Comparison of ENCODE assay signal across 1 cellular context in genomic region chr20:32050851-32051556, GRCh38.
A peak's percentile ranks its signal among the peaks of the same experiment; 100 is the strongest.
TF ChIP-seq lines count a peak whose summit lies in the region.

No MANE protein-coding gene starts in this region.

TF ChIP-seq in H1, 55 proteins besides CTCF, POLR2A, EP300 and RAD21:
- TF ChIP-seq CHD2 (IDR thresholded peaks at IDR 0.05; ENCODE audit: low read length) (0 out of 2 replicates have a peak, but pooled peaks have one; percentile 48), CREB1 (IDR thresholded peaks at IDR 0.05) (no peak), SIN3A (conservative IDR thresholded peaks at IDR 0.05 in 1 of 2, IDR thresholded peaks at IDR 0.05 in 1 of 2; ENCODE audit: low read depth in 1 of 2, low read length in 2 of 2) (0 out of 4 replicates have a peak, but pooled peaks of 1 of the 2 experiments have one; percentile 51), KDM5A (IDR thresholded peaks at IDR 0.05; ENCODE audit: low read length) (no peak), GABPA (IDR thresholded peaks at IDR 0.05; ENCODE audit: borderline replicate concordance, insufficient read depth, low read length) (0 out of 2 replicates have a peak, but pooled peaks have one; percentile 33), YY1 (IDR thresholded peaks at IDR 0.05; ENCODE audit: low read depth, low read length) (peak; percentile 71; the same call in 1 of the 2 replicates), SP1 (IDR thresholded peaks at IDR 0.05; ENCODE audit: low read depth, low read length) (0 out of 2 replicates have a peak, but pooled peaks have one; percentile 27), SIRT6 (IDR thresholded peaks at IDR 0.05; ENCODE audit: low read length) (no peak), ASH2L (IDR thresholded peaks at IDR 0.05; ENCODE audit: low read length) (peak; percentile 25), BACH1 (IDR thresholded peaks at IDR 0.05; ENCODE audit: low read length) (peak; percentile 14; the same call in 1 of the 2 replicates), CBX5 (IDR thresholded peaks at IDR 0.05; ENCODE audit: low read depth, low read length) (no peak), HDAC2 (IDR thresholded peaks at IDR 0.05; ENCODE audit: borderline replicate concordance in 1 of 2, low read depth in 2 of 2, low read length in 2 of 2) (0 out of 4 replicates have a peak, but pooled peaks of 1 of the 2 experiments have one; percentile 5), TCF12 (IDR thresholded peaks at IDR 0.05; ENCODE audit: low read depth, low read length) (no peak), MAX (IDR thresholded peaks at IDR 0.05) (0 out of 2 replicates have a peak, but pooled peaks have one; percentile 19), PHF8 (conservative IDR thresholded peaks at IDR 0.05; ENCODE audit: low read depth, low read length) (peak; percentile 28; the same call in 1 of the 2 replicates)
TF ChIP-seq in H1: peak in this region for 10.
